15 cellular contexts compared by ENCODE assay signal in the genomic region with DNA sequence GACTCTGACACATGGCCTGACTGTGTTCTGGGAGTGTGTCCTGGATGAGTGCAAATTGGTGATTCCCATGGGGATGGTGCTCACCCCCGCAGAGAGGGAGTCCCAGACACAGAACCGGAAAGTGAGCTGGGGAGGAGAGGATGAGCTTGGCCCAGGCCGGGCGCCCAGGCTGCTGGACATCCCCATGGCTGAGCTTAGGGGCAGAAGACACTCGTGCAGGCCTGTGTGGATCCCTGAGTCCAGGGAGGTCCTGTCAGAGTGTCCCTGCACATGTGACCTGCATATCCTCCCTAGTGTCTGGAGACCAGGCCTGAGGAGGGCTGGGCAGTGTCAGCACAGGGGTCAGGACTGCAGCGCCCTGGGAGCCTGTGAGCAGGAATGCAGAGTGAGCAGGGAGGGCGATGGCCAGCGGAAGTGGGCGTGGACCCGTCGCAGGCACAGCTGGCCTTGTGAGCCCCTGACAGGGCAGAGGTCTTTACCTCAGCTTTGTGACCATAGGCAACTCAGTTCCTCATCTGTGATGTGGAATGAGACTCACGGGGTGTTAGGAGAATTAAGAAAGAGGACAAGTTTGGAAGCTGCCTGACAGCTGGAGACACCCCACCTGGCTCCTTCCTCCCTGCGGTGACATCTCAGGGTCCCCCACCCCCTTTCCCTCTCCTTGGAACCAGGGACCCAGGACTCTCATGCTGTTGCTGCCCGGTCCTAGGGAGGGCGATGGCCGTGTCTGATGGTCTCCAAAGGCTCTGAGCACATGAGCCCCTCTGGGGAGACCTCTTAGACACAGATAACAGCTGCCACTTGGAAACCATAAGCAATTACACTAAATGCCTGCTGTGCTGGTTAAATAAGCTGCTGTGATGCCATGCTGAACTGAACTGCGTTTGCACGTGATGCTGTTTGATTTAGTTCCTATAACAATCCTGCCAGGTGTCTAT.
DNase-seq lines count a peak whose midpoint lies in the region; ATAC-seq and TF ChIP-seq lines count a peak whose summit lies in the region.
"Had no signal": no experiment of that assay in that cellular context is flagged by ENCODE, and none has a peak within 500 bp of the region (broad histone marks: within the 10 kb centered on the region; RNA-seq: fewer than 3 reads in every experiment).

No MANE protein-coding gene starts in this region.

- H3K27me3 ChIP-seq in endodermal cell (ENCODE audit: control insufficient read depth, insufficient read depth, low read length, poor library complexity, severe bottlenecking) = no peaks in the 10 kb centered on the region
- H3K27me3 ChIP-seq: thyroid gland had no signal

- peaks cover 38% of the 10 kb centered on the region for H3K4me1 ChIP-seq in endodermal cell (ENCODE audit: control insufficient read depth, insufficient read depth, low read length)

- no peak overlapping the region for H3K27ac Mint-ChIP-seq in endodermal cell

- DNase-seq in DMS153 (lab: John Stamatoyannopoulos, UW) (peak; percentile 38), DMS153 treated with DMSO at 0.1 percent for 48 hours (lab: John Stamatoyannopoulos, UW; ENCODE audit: unreplicated experiment) (no peak), NCI-H2171 (lab: John Stamatoyannopoulos, UW) (peak; percentile 75), endodermal cell (peak; percentile 78), sciatic nerve (ENCODE audit: low spot score) (peak; percentile 50), NOMO-1 treated with dmso at 0.1 percent for 144 hours (lab: John Stamatoyannopoulos, UW; ENCODE audit: unreplicated experiment) (no peak), left ventricle myocardium superior (no peak)
- DNase-seq: activated T-cell treated with anti-CD3 and anti-CD28 coated beads, Interleukin-2, amount 50 U/mL, for 1 hour; foreskin fibroblast had no signal

- no peaks in the 10 kb centered on the region for H3K9me3 Mint-ChIP-seq in endodermal cell
- H3K9me3 Mint-ChIP-seq: central memory CD8-positive, alpha-beta T cell had no signal

- no peak overlapping the region for H3K9ac ChIP-seq in endodermal cell (ENCODE audit: extremely low read depth, low read length, poor library complexity, severe bottlenecking)

- no peaks in the 10 kb centered on the region for H3K36me3 Mint-ChIP-seq in endodermal cell (ENCODE audit: low read depth)

- 74 to 80% methylated on average over 16 to 18 of the region's 18 CpGs for WGBS in endodermal cell (ENCODE audit: insufficient coverage in 1 of 2, insufficient read length in 1 of 2), 2 experiments

- peaks cover 4% of the 10 kb centered on the region for H3K27me3 Mint-ChIP-seq in endodermal cell (ENCODE audit: insufficient read depth)

- no peaks in the 10 kb centered on the region for H3K9me3 ChIP-seq in endodermal cell (ENCODE audit: control insufficient read depth, low read length)
- H3K9me3 ChIP-seq: prostate gland, thyroid gland had no signal

- H3K27ac ChIP-seq in endodermal cell (ENCODE audit: low read depth, low read length) = no peak overlapping the region
- H3K27ac ChIP-seq: 22Rv1, thyroid gland had no signal

- no peaks in the 10 kb centered on the region for H3K36me3 ChIP-seq in endodermal cell (ENCODE audit: control insufficient read depth, insufficient read depth, low read length)
- H3K36me3 ChIP-seq: prostate gland, thyroid gland had no signal

- TF ChIP-seq CTCF in endodermal cell (conservative IDR thresholded peaks at IDR 0.05) = no peak

- peaks cover 43% of the 10 kb centered on the region for H3K4me1 Mint-ChIP-seq in endodermal cell

- no peak overlapping the region for H3K4me3 Mint-ChIP-seq in endodermal cell

- no peak overlapping the region for H3K4me3 ChIP-seq in endodermal cell (ENCODE audit: low read length)
- H3K4me3 ChIP-seq: K562, prostate gland, thyroid gland had no signal

- intact Hi-C loops in sciatic nerve (cut with DNase I) = no loop called here
- intact Hi-C loops in left ventricle myocardium superior (cut with micrococcal nuclease) = no loop called here

- ATAC-seq in sciatic nerve = no peak
- no peak for ATAC-seq in left ventricle myocardium superior
- no peak for ATAC-seq in GM19035 (IDR thresholded peaks at IDR 0.05; ENCODE audit: unreplicated experiment)
- ATAC-seq: K562 had no signal

Comparison
In these comparisons a context has a peak if more than half of its experiments do, and no peak if none do; other contexts are left out.
1. DNase-seq: peak in DMS153 (single experiment), NCI-H2171 (single experiment), endodermal cell (single experiment) and sciatic nerve (single experiment); none in DMS153 treated with DMSO at 0.1 percent for 48 hours (single experiment), NOMO-1 treated with dmso at 0.1 percent for 144 hours (single experiment) and left ventricle myocardium superior (single experiment).